Comparison of ENCODE assay signal across 19 cellular contexts in genomic region chr2:38155-38554, GRCh38. TPM values are rescaled to one million over a fixed set of nuclear protein-coding genes. Genes with fewer than 3 reads are reported as not detected.
DNase-seq lines count a peak whose midpoint lies in the region; ATAC-seq and TF ChIP-seq lines count a peak whose summit lies in the region.
"Had no signal": no experiment of that assay in that cellular context is flagged by ENCODE, and none has a peak within 500 bp of the region (broad histone marks: within the 10 kb centered on the region; RNA-seq: fewer than 3 reads in every experiment).

No MANE protein-coding gene starts in this region.

- H3K4me3 ChIP-seq in mammary epithelial cell (replicated peaks in 1 of 3; ENCODE audit: insufficient read depth in 1 of 3, low read depth in 2 of 3, low read length in 3 of 3) = no peak overlapping the region
- no peak overlapping the region for H3K4me3 ChIP-seq in CD8-positive, alpha-beta T cell (ENCODE audit: low read depth, low read length)
- H3K4me3 ChIP-seq: neural progenitor cell, upper lobe of right lung had no signal

- H3K4me1 ChIP-seq in mammary epithelial cell (ENCODE audit: insufficient read depth, low read length) = peaks cover 82% of the 10 kb centered on the region
- peaks cover 13% of the 10 kb centered on the region for H3K4me1 ChIP-seq in CD8-positive, alpha-beta T cell (ENCODE audit: insufficient read depth, low read length)
- H3K4me1 ChIP-seq: neural progenitor cell had no signal

- no peak overlapping the region for H3K27ac Mint-ChIP-seq in Calu3 (ENCODE audit: unreplicated experiment)
- H3K27ac Mint-ChIP-seq in CD8-positive, alpha-beta T cell = no peak overlapping the region
- H3K27ac Mint-ChIP-seq: brain; IgD-negative memory B cell; immature natural killer cell; neural progenitor cell; stimulated activated naive CD8-positive, alpha-beta T cell treated with anti-CD3 and anti-CD28 coated beads, Interleukin-15, amount 100 ng/mL, for 72 hours had no signal

- dilution Hi-C loops in mammary epithelial cell (cut with HindIII; ENCODE audit: low sequenced_read_pairs) = no loop called here

- H3K9me3 ChIP-seq in mammary epithelial cell (replicated peaks; ENCODE audit: insufficient read depth, low read length) = no peaks in the 10 kb centered on the region
- no peaks in the 10 kb centered on the region for H3K9me3 ChIP-seq in CD8-positive, alpha-beta T cell (ENCODE audit: low read length)
- H3K9me3 ChIP-seq: upper lobe of right lung had no signal

- no peak for TF ChIP-seq CTCF in Calu3 (IDR thresholded peaks at IDR 0.05; ENCODE audit: unreplicated experiment)
- no peak for TF ChIP-seq CTCF in mammary epithelial cell (conservative IDR thresholded peaks at IDR 0.05 in 1 of 2, IDR thresholded peaks at IDR 0.05 in 1 of 2; ENCODE audit: extremely low read depth in 1 of 2, insufficient read depth in 1 of 2, low read depth in 1 of 2, low read length in 2 of 2)
- TF ChIP-seq CTCF in CD8-positive, alpha-beta T cell (IDR thresholded peaks at IDR 0.05) = no peak

- no peaks in the 10 kb centered on the region for H4K20me1 ChIP-seq in mammary epithelial cell (ENCODE audit: insufficient read depth, low read length)

- no peaks in the 10 kb centered on the region for H3K27me3 Mint-ChIP-seq in Calu3 (ENCODE audit: unreplicated experiment)
- H3K27me3 Mint-ChIP-seq in CD8-positive, alpha-beta T cell (ENCODE audit: low read depth) = peaks cover 10% of the 10 kb centered on the region
- H3K27me3 Mint-ChIP-seq: stimulated activated naive CD8-positive, alpha-beta T cell treated with anti-CD3 and anti-CD28 coated beads, Interleukin-15, amount 100 ng/mL, for 72 hours had no signal

- 0% methylated on average over 3 of the region's 6 CpGs for WGBS in mammary epithelial cell (ENCODE audit: low coverage, missing lambda C conversion rate)

- in situ Hi-C loops in mammary epithelial cell (cut with MboI; ENCODE audit: low sequenced_read_pairs in 2 of 2) = no loop called here

- H3K9me3 Mint-ChIP-seq in Calu3 (ENCODE audit: low read depth, unreplicated experiment) = no peaks in the 10 kb centered on the region
- no peaks in the 10 kb centered on the region for H3K9me3 Mint-ChIP-seq in CD8-positive, alpha-beta T cell
- H3K9me3 Mint-ChIP-seq: brain, IgD-negative memory B cell, immature natural killer cell, neural progenitor cell had no signal

- intact Hi-C loops in Calu3 (cut with micrococcal nuclease; ENCODE audit: unreplicated experiment) = no loop called here
- intact Hi-C loops in mammary epithelial cell (cut with micrococcal nuclease) = loop anchor here (1.0 kb wide), 1 partner anchor 8 kb away; the partner anchor contains the start of gene FAM110C
- intact Hi-C loops in CD8-positive, alpha-beta T cell (cut with DNase I, micrococcal nuclease) = no loop called here

- ATAC-seq in CD8-positive, alpha-beta T cell = no peak
- ATAC-seq in GM21360 (IDR thresholded peaks at IDR 0.05; ENCODE audit: unreplicated experiment) = no peak
- ATAC-seq: stimulated activated naive CD8-positive, alpha-beta T cell treated with anti-CD3 and anti-CD28 coated beads, Interleukin-15, amount 100 ng/mL, for 72 hours; upper lobe of right lung had no signal

- BruUV-seq in Calu3 (replicated peaks; lab: Mats Ljungman, UMichigan) (no TSS peak), mammary epithelial cell (replicated peaks; lab: Mats Ljungman, UMichigan) (no TSS peak)

- peaks cover 50% of the 10 kb centered on the region for H3K79me2 ChIP-seq in mammary epithelial cell (ENCODE audit: insufficient read depth, low read length)

- peak overlapping the region; percentile 83 for H3K27ac ChIP-seq in mammary epithelial cell (ENCODE audit: insufficient read depth, low read depth, low read length)
- H3K27ac ChIP-seq in CD8-positive, alpha-beta T cell (ENCODE audit: low read depth, low read length) = no peak overlapping the region
- H3K27ac ChIP-seq: neural progenitor cell, upper lobe of right lung had no signal

- peak overlapping the region; percentile 55 for H3K4me2 ChIP-seq in mammary epithelial cell (ENCODE audit: insufficient read depth, low read depth, low read length)
- H3K4me2 ChIP-seq: neural progenitor cell had no signal

- POLR2A ChIA-PET in CD8-positive, alpha-beta T cell (lab: Charles Lee) = interaction anchor here (1.2 kb wide), 1 partner anchor 16 kb away, joined by 3 read pairs; no protein-coding TSS in a partner anchor

- peaks cover 28% of the 10 kb centered on the region for H3K36me3 ChIP-seq in mammary epithelial cell (ENCODE audit: insufficient read depth, low read length)
- no peaks in the 10 kb centered on the region for H3K36me3 ChIP-seq in CD8-positive, alpha-beta T cell (ENCODE audit: insufficient read depth, low read length)
- H3K36me3 ChIP-seq: neural progenitor cell had no signal

- no peaks in the 10 kb centered on the region for H3K27me3 ChIP-seq in mammary epithelial cell (ENCODE audit: insufficient read depth, low read length)
- H3K27me3 ChIP-seq in CD8-positive, alpha-beta T cell (ENCODE audit: insufficient read depth, low read length) = no peaks in the 10 kb centered on the region
- H3K27me3 ChIP-seq: upper lobe of right lung had no signal

- H3K9ac ChIP-seq in mammary epithelial cell (ENCODE audit: insufficient read depth, low read length) = no peak overlapping the region
- H3K9ac ChIP-seq: neural progenitor cell had no signal

- no peak overlapping the region for H3K4me3 Mint-ChIP-seq in Calu3 (ENCODE audit: low read depth, unreplicated experiment)
- H3K4me3 Mint-ChIP-seq in CD8-positive, alpha-beta T cell = no peak overlapping the region
- H3K4me3 Mint-ChIP-seq: brain; IgD-negative memory B cell; immature natural killer cell; neural progenitor cell; stimulated activated naive CD8-positive, alpha-beta T cell treated with anti-CD3 and anti-CD28 coated beads, Interleukin-15, amount 100 ng/mL, for 72 hours had no signal

- no peak overlapping the region for H2AFZ ChIP-seq in mammary epithelial cell (ENCODE audit: low read depth, low read length)
- H2AFZ ChIP-seq: neural progenitor cell had no signal

- CTCF ChIA-PET in Calu3 (lab: Charles Lee) = no interaction called here
- CTCF ChIA-PET in mammary epithelial cell (lab: Charles Lee; ENCODE audit: low non-redundant PET) = no interaction called here
- CTCF ChIA-PET in CD8-positive, alpha-beta T cell (lab: Charles Lee) = no interaction called here

- H3K4me1 Mint-ChIP-seq in Calu3 (ENCODE audit: low read depth, unreplicated experiment) = peaks cover 41% of the 10 kb centered on the region
- peaks cover 14% of the 10 kb centered on the region for H3K4me1 Mint-ChIP-seq in CD8-positive, alpha-beta T cell (ENCODE audit: low read depth)
- H3K4me1 Mint-ChIP-seq: brain, neural progenitor cell had no signal

- DNase-seq in Calu3 (peak; percentile 66), NCI-H226 (peak; percentile 77), mammary epithelial cell (peak; percentile 95), mucosa of gallbladder (ENCODE audit: low spot score) (peak; percentile 39), NCI-H1694 (lab: John Stamatoyannopoulos, UW) (no peak), activated gamma-delta T cell (lab: John Stamatoyannopoulos, UW) (no peak)
- DNase-seq in CD8-positive, alpha-beta T cell = no peak
- DNase-seq: activated naive CD4-positive, alpha-beta T cell treated with anti-CD3 and anti-CD28 coated beads, Interleukin-2, amount 50 U/mL, for 16 hours; activated T-cell treated with anti-CD3 and anti-CD28 coated beads for 4 hours; dermis blood vessel endothelial cell; glutamatergic neuron; immature natural killer cell; NCI-H1048; stimulated activated naive CD8-positive, alpha-beta T cell treated with anti-CD3 and anti-CD28 coated beads, Interleukin-15, amount 100 ng/mL, for 72 hours; upper lobe of right lung had no signal

- peaks cover 46% of the 10 kb centered on the region for H3K36me3 Mint-ChIP-seq in Calu3 (ENCODE audit: insufficient read depth, unreplicated experiment)
- no peaks in the 10 kb centered on the region for H3K36me3 Mint-ChIP-seq in CD8-positive, alpha-beta T cell
- H3K36me3 Mint-ChIP-seq: brain, IgD-negative memory B cell had no signal

RNA-seq across cellular contexts. Expression of gene FAM110C, which starts 8.2 kb away (rescaled TPM):
- total RNA-seq in Calu3 (2022) (17.9 and 20.6 TPM in 2 replicates), mammary epithelial cell (10 to 100 TPM; 37.3 to 46.9 TPM), mucosa of gallbladder (41.8 TPM)
- 18.5 TPM for polyA plus RNA-seq in mammary epithelial cell
- polyA minus RNA-seq in mammary epithelial cell = 31.2 TPM
- under 1 TPM; 0.19 to 0.41 TPM for total RNA-seq in CD8-positive, alpha-beta T cell
- polyA plus RNA-seq: IgD-negative memory B cell had no signal

Comparison
In these comparisons a context has a peak if more than half of its experiments do, and no peak if none do; other contexts are left out.
1. DNase-seq: peak in Calu3 (single experiment), NCI-H226 (single experiment), mammary epithelial cell (single experiment) and mucosa of gallbladder (single experiment); none in CD8-positive, alpha-beta T cell (0 of 7), NCI-H1694 (single experiment) and activated gamma-delta T cell (single experiment).
2. RNA of gene FAM110C, which starts 8.2 kb away (total RNA-seq): 37.3 to 46.9 TPM in mammary epithelial cell, 41.8 TPM in mucosa of gallbladder (single experiment) and 17.9 to 20.6 TPM in Calu3; 0.19 to 0.41 TPM in CD8-positive, alpha-beta T cell; every median in the first group is over 10 times any median in the second.